Comparison of ENCODE assay signal across 8 cellular contexts in the genomic region with DNA sequence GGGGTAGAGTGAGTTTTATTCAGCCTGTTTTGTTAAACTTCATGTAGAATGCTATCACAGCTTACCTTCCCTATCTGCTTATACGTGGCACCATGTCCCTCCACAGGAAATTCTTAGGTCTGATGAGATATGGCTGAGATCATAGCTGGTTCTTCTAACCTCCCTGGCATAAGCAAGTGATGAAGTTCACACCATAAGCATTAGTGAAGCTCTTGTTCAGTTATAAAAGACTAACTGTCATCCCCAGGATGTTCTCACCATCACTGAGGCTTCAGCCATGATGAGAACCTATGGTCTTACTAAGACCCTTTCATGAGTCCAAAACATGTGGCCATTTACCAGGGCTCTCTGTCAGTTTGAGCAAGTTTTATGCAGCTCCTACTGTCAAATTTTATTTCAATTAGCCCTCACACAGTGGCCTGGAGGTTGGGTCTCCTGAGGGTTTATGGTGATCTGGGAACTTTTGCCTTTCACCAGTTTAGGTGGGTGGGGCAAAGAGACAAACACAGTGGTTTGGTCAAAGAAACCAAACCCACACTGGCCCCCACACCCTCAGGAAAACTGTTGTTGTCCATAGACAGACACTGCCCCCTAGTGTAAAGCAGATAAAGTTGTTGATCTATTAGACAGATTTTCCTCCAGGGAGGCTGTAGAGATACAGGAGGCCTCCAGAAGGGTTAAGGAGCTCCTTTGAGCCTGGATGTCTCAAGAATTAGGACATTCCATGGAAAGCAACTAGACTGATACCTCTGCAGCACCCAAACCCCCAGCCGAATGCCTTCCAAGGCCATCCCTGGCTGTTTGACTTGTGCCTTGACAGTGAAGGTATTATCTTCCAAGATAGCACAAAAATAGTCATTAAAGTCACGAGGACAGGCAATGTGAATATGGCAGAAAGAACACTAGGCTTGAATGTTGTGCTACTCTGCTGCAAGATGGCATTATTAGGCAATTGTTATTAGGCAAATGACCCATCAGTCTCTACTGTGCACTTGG. TPM values are rescaled to one million over a fixed set of nuclear protein-coding genes. Genes with fewer than 3 reads are reported as not detected.
DNase-seq lines count a peak whose midpoint lies in the region; ATAC-seq and TF ChIP-seq lines count a peak whose summit lies in the region.

No MANE protein-coding gene starts in this region.

- H3K4me1 ChIP-seq in heart left ventricle = peaks cover 0 to 60% (median 12%) of the 10 kb centered on the region in 12 donors

- POLR2A ChIA-PET in CD4-positive, alpha-beta T cell (lab: Charles Lee) = no interaction called here

- TF ChIP-seq POLR2A in heart left ventricle (IDR thresholded peaks at IDR 0.05) = no peak

- H3K9me3 Mint-ChIP-seq in CD4-positive, alpha-beta T cell = no peaks in the 10 kb centered on the region
- no peaks in the 10 kb centered on the region for H3K9me3 Mint-ChIP-seq in activated T-helper 17 cell treated with anti-CD3 and anti-CD28 coated beads, Interleukin-2, amount 50 U/mL, for 72 hours

- peaks cover 6% of the 10 kb centered on the region for H3K4me1 Mint-ChIP-seq in CD4-positive, alpha-beta T cell (ENCODE audit: low read depth)
- peaks cover 5% of the 10 kb centered on the region for H3K4me1 Mint-ChIP-seq in activated T-helper 17 cell treated with anti-CD3 and anti-CD28 coated beads, Interleukin-2, amount 50 U/mL, for 72 hours

- H3K4me3 ChIP-seq in heart left ventricle = no peak overlapping the region
- H3K4me3 ChIP-seq in retinal pigment epithelial cell (ENCODE audit: low read length) = no peak overlapping the region

- CTCF ChIA-PET in CD4-positive, alpha-beta T cell (lab: Charles Lee) = no interaction called here

- no peak overlapping the region for H3K4me3 Mint-ChIP-seq in CD4-positive, alpha-beta T cell
- H3K4me3 Mint-ChIP-seq in activated T-helper 17 cell treated with anti-CD3 and anti-CD28 coated beads, Interleukin-2, amount 50 U/mL, for 72 hours = no peak overlapping the region

- TF ChIP-seq CTCF in CD4-positive, alpha-beta T cell (IDR thresholded peaks at IDR 0.05) = peak; percentile 56
- TF ChIP-seq CTCF in heart left ventricle (IDR thresholded peaks at IDR 0.05) (peak in 11 of 12 donors; percentile 23 to 60 (median 46)), retinal pigment epithelial cell (conservative IDR thresholded peaks at IDR 0.05; ENCODE audit: low read depth, low read length) (peak; percentile 71)

- H3K36me3 Mint-ChIP-seq in CD4-positive, alpha-beta T cell (ENCODE audit: low read depth) = no peaks in the 10 kb centered on the region
- no peaks in the 10 kb centered on the region for H3K36me3 Mint-ChIP-seq in activated T-helper 17 cell treated with anti-CD3 and anti-CD28 coated beads, Interleukin-2, amount 50 U/mL, for 72 hours (ENCODE audit: low read depth)

- H3K27me3 ChIP-seq in CD4-positive, alpha-beta T cell (ENCODE audit: control insufficient read depth, insufficient read depth, low read length) = peaks cover 20% of the 10 kb centered on the region
- no peaks in the 10 kb centered on the region for H3K27me3 ChIP-seq in heart left ventricle

- no peak for DNase-seq in CD4-positive, alpha-beta T cell
- peak; percentile 13 for DNase-seq in NCI-H1694 (lab: John Stamatoyannopoulos, UW)
- peak in 1 of 5 donors; percentile 23 for DNase-seq in heart left ventricle
- DNase-seq in retinal pigment epithelial cell (ENCODE audit: low read depth) = no peak
- DNase-seq in stimulated activated CD4-positive, alpha-beta T cell treated with anti-CD3 and anti-CD28 coated beads, Interleukin-2, amount 100 ng/mL, for 24 hours = no peak

- 20 to 43% (median 34%) methylated on average over 3 of the region's 3 CpGs for whole genome bisulfite sequencing in heart left ventricle, 4 donors

- no peak overlapping the region for H3K27ac Mint-ChIP-seq in CD4-positive, alpha-beta T cell
- H3K27ac Mint-ChIP-seq in activated T-helper 17 cell treated with anti-CD3 and anti-CD28 coated beads, Interleukin-2, amount 50 U/mL, for 72 hours = no peak overlapping the region

- H3K9me3 ChIP-seq in CD4-positive, alpha-beta T cell (ENCODE audit: control insufficient read depth, low read length) = no peaks in the 10 kb centered on the region
- no peaks in the 10 kb centered on the region for H3K9me3 ChIP-seq in heart left ventricle

- H3K27me3 Mint-ChIP-seq in CD4-positive, alpha-beta T cell = peaks cover 29% of the 10 kb centered on the region
- H3K27me3 Mint-ChIP-seq in activated T-helper 17 cell treated with anti-CD3 and anti-CD28 coated beads, Interleukin-2, amount 50 U/mL, for 72 hours = no peaks in the 10 kb centered on the region

- ATAC-seq in CD4-positive, alpha-beta T cell (ENCODE audit: poor library complexity) = no peak
- ATAC-seq in GM18868 (IDR thresholded peaks at IDR 0.05; ENCODE audit: unreplicated experiment) = peak; percentile 46
- peak; percentile 39 for ATAC-seq in activated T-helper 17 cell treated with anti-CD3 and anti-CD28 coated beads, Interleukin-2, amount 50 U/mL, for 72 hours (replicated peaks)
- peak in 3 of 4 donors; percentile 33 to 39 (median 38) for ATAC-seq in heart left ventricle
- no peak for ATAC-seq in GM18861 (IDR thresholded peaks at IDR 0.05; ENCODE audit: unreplicated experiment)

- no peaks in the 10 kb centered on the region for H3K36me3 ChIP-seq in heart left ventricle

- intact Hi-C loops in CD4-positive, alpha-beta T cell (cut with DNase I, micrococcal nuclease) = loop anchor here in 1 of 2 experiments (5.0 kb wide), 1 partner anchor 174 kb away; no protein-coding TSS in a partner anchor
- intact Hi-C loops in heart left ventricle (cut with DNase I) = loop anchor here in 6 of 10 donors (2.0 to 10.0 kb wide), 4 partner anchors 166 to 176 kb away; no protein-coding TSS in a partner anchor

- H3K27ac ChIP-seq in CD4-positive, alpha-beta T cell (ENCODE audit: low read depth, low read length) = no peak overlapping the region
- no peak overlapping the region for H3K27ac ChIP-seq in heart left ventricle

RNA-seq across cellular contexts. Expression of a gene that starts 5.0 kb away (rescaled TPM):
- under 1 TPM; 0.08 to 0.22 TPM for total RNA-seq in CD4-positive, alpha-beta T cell
- total RNA-seq in activated T-helper 17 cell treated with anti-CD3 and anti-CD28 coated beads, Interleukin-2, amount 50 U/mL, for 72 hours = under 1 TPM; 0.85 to 0.89 TPM
- 1 to 10 TPM; 5.2 to 9.4 (median 8.1) TPM for total RNA-seq in heart left ventricle
- polyA plus RNA-seq in heart left ventricle = 1 to 10 TPM; 2.7 to 4.1 TPM

Comparison
In these comparisons a context has a peak if more than half of its experiments do, and no peak if none do; other contexts are left out.
1. ATAC-seq: peak in GM18868 (single experiment), activated T-helper 17 cell treated with anti-CD3 and anti-CD28 coated beads, Interleukin-2, amount 50 U/mL, for 72 hours (single experiment) and heart left ventricle (3 of 4); none in CD4-positive, alpha-beta T cell (single experiment) and GM18861 (single experiment).
2. Peak in every context shown above with its lines, with median percentiles within 50 percentile points of each other: CTCF ChIP-seq.